18 cellular contexts compared by ENCODE assay signal in the genomic region with DNA sequence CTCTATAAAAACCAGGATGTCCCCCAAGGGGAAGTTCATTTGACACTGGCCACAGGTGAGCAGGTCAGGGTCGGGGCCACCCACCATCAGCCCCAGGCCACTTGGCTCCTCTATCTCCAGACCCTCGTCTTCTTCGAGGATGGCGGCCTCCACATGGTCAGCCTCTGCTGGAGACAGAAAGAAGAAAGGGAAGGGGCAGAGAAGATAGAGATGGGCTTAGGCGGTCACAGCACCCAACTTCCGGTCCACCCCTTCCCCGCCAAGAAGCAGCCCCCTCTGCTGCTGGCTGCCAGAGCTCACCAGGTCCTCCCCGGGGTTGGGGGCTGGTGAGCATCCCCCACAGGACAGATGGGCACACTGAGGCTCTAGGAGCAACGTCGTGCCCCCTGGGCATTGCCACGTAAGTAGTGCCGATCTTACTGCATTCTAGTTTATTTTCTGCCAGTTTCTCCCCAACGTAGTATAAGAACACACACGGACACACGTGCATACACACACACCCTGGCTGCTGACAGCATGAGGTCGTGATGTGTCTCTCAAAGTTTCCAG. TPM values are rescaled to one million over a fixed set of nuclear protein-coding genes. Genes with fewer than 3 reads are reported as not detected.
A peak's percentile ranks its signal among the peaks of the same experiment; 100 is the strongest.
DNase-seq lines count a peak whose midpoint lies in the region; ATAC-seq and TF ChIP-seq lines count a peak whose summit lies in the region.
"Had no signal": no experiment of that assay in that cellular context is flagged by ENCODE, and none has a peak within 500 bp of the region (broad histone marks: within the 10 kb centered on the region; RNA-seq: fewer than 3 reads in every experiment).

No MANE protein-coding gene starts in this region.

- H3K4me1 ChIP-seq in GM23338 (ENCODE audit: insufficient read depth), result peaks cover 72% of the 10 kb centered on the region
- H3K4me1 ChIP-seq: upper lobe of left lung had no signal

- H3K79me2 ChIP-seq in GM23338 (replicated peaks; ENCODE audit: insufficient read depth), result peaks cover 97% of the 10 kb centered on the region

- H3K4me1 Mint-ChIP-seq in GM23338 (peaks cover 72% of the 10 kb centered on the region), T-helper 17 cell (peaks cover 80% of the 10 kb centered on the region), nephron (peaks cover 55% of the 10 kb centered on the region)
- H3K4me1 Mint-ChIP-seq in activated naive CD8-positive, alpha-beta T cell treated with anti-CD3 and anti-CD28 coated beads, Interleukin-2, amount 50 U/mL, for 24 hours, result peaks cover 95% of the 10 kb centered on the region

- H3K4me3 ChIP-seq in GM23338, result no peak overlapping the region
- H3K4me3 ChIP-seq: BLaER1 treated with 17β-estradiol and CSF1 and Interleukin-3, amounts not matched to agents 10 nM and 100 nM; upper lobe of left lung had no signal

- peak overlapping the region; percentile 47; the same call in 1 of the 2 replicates for H3K27ac Mint-ChIP-seq in GM23338
- H3K27ac Mint-ChIP-seq in T-helper 17 cell, result peak overlapping the region; percentile 100
- H3K27ac Mint-ChIP-seq in activated naive CD8-positive, alpha-beta T cell treated with anti-CD3 and anti-CD28 coated beads, Interleukin-2, amount 50 U/mL, for 24 hours, result peak overlapping the region; percentile 94
- H3K27ac Mint-ChIP-seq in nephron, result peak overlapping the region; percentile 49 to 77 (median 76)
- H3K27ac Mint-ChIP-seq: HFFc6 had no signal

- no peaks in the 10 kb centered on the region for H3K27me3 ChIP-seq in GM23338 (ENCODE audit: insufficient read depth)
- H3K27me3 ChIP-seq: upper lobe of left lung had no signal

- H3K9me2 ChIP-seq in GM23338 (ENCODE audit: insufficient read depth), result no peaks in the 10 kb centered on the region

- H3K4me2 ChIP-seq in GM23338, result peak overlapping the region; percentile 53; the same call in 1 of the 2 replicates
- H3K4me2 ChIP-seq: BLaER1 treated with 17β-estradiol and CSF1 and Interleukin-3, amounts not matched to agents 10 nM and 100 nM had no signal

- H3K9me3 ChIP-seq in T-helper 17 cell (ENCODE audit: control insufficient read depth, low read length, poor library complexity, severe bottlenecking), result no peaks in the 10 kb centered on the region
- H3K9me3 ChIP-seq: BLaER1 treated with 17β-estradiol and CSF1 and Interleukin-3, amounts not matched to agents 10 nM and 100 nM; upper lobe of left lung had no signal

- H3K4me3 Mint-ChIP-seq in GM23338, result peak overlapping the region; percentile 23
- H3K4me3 Mint-ChIP-seq in T-helper 17 cell, result peak overlapping the region; percentile 97
- H3K4me3 Mint-ChIP-seq in activated naive CD8-positive, alpha-beta T cell treated with anti-CD3 and anti-CD28 coated beads, Interleukin-2, amount 50 U/mL, for 24 hours, result peak overlapping the region; percentile 85
- peak overlapping the region in 1 of 3 experiments; percentile 35 for H3K4me3 Mint-ChIP-seq in nephron

- H3K27me3 Mint-ChIP-seq in GM23338 (ENCODE audit: insufficient read depth, low read depth, poor library complexity), result no peaks in the 10 kb centered on the region
- no peaks in the 10 kb centered on the region for H3K27me3 Mint-ChIP-seq in T-helper 17 cell
- peaks cover under 1% of the 10 kb centered on the region for H3K27me3 Mint-ChIP-seq in activated naive CD8-positive, alpha-beta T cell treated with anti-CD3 and anti-CD28 coated beads, Interleukin-2, amount 50 U/mL, for 24 hours
- H3K27me3 Mint-ChIP-seq in nephron (ENCODE audit: low read depth), result peaks cover 79% of the 10 kb centered on the region

- H2AFZ ChIP-seq in GM23338, result no peak overlapping the region

- no peak overlapping the region; the same call in 1 of the 2 replicates for H3K27ac ChIP-seq in GM23338 (ENCODE audit: low read depth)
- H3K27ac ChIP-seq: BLaER1 treated with 17β-estradiol and CSF1 and Interleukin-3, amounts not matched to agents 10 nM and 100 nM; epithelial cell of prostate had no signal

- H3F3A ChIP-seq in GM23338 (replicated peaks; ENCODE audit: low read depth), result 0 out of 2 replicates have a peak, but pooled peaks cover 4% of the 10 kb centered on the region

- no peaks in the 10 kb centered on the region for H3K9me3 Mint-ChIP-seq in GM23338
- H3K9me3 Mint-ChIP-seq in activated naive CD8-positive, alpha-beta T cell treated with anti-CD3 and anti-CD28 coated beads, Interleukin-2, amount 50 U/mL, for 24 hours, result no peaks in the 10 kb centered on the region
- no peaks in the 10 kb centered on the region for H3K9me3 Mint-ChIP-seq in nephron
- H3K9me3 Mint-ChIP-seq: HFFc6 had no signal

- no peaks in the 10 kb centered on the region for H4K20me1 ChIP-seq in GM23338 (replicated peaks; ENCODE audit: insufficient read depth)

- TF ChIP-seq CTCF in GM23338 (conservative IDR thresholded peaks at IDR 0.05; ENCODE audit: low read depth in 2 of 2), result no peak
- TF ChIP-seq CTCF in nephron (IDR thresholded peaks at IDR 0.05; ENCODE audit: unreplicated experiment in 3 of 3), result no peak
- TF ChIP-seq CTCF in GM10266 (IDR thresholded peaks at IDR 0.05; ENCODE audit: control insufficient read depth, insufficient read depth, low read depth, missing control alignments), result no peak

- no peak for DNase-seq in GM23338 (ENCODE audit: low spot score)
- peak in 1 of 3 donors; percentile 5 for DNase-seq in T-helper 17 cell
- no peak for DNase-seq in activated naive CD8-positive, alpha-beta T cell treated with anti-CD3 and anti-CD28 coated beads, Interleukin-2, amount 50 U/mL, for 24 hours
- no peak for DNase-seq in NCI-H187 (lab: John Stamatoyannopoulos, UW)
- DNase-seq in GM10266 (ENCODE audit: extremely low spot score), result no peak
- DNase-seq in NCI-H526 (lab: John Stamatoyannopoulos, UW), result no peak
- no peak for DNase-seq in SW480 (ENCODE audit: low spot score)
- DNase-seq: activated CD4-positive, CD25-positive, alpha-beta regulatory T cell treated with anti-CD3 and anti-CD28 coated beads, Interleukin-2, amount 50 U/mL, for 72 hours; HFFc6; KG1; kidney glomerular epithelial cell; NCI-H1417 treated with DMSO at 0.1 percent for 48 hours; NCI-H510A treated with DMSO at 0.1 percent for 48 hours had no signal

- H3K36me3 Mint-ChIP-seq in GM23338 (ENCODE audit: low read depth), result peaks cover 8% of the 10 kb centered on the region; the same call in 1 of the 3 replicates
- peaks cover 10% of the 10 kb centered on the region for H3K36me3 Mint-ChIP-seq in T-helper 17 cell (ENCODE audit: low read depth)
- H3K36me3 Mint-ChIP-seq in activated naive CD8-positive, alpha-beta T cell treated with anti-CD3 and anti-CD28 coated beads, Interleukin-2, amount 50 U/mL, for 24 hours (ENCODE audit: low read depth), result peaks cover 25% of the 10 kb centered on the region
- no peaks in the 10 kb centered on the region for H3K36me3 Mint-ChIP-seq in nephron (ENCODE audit: low read depth)

- no peaks in the 10 kb centered on the region for H3K36me3 ChIP-seq in GM23338 (ENCODE audit: insufficient read depth)
- H3K36me3 ChIP-seq: upper lobe of left lung had no signal

- no peak for ATAC-seq in GM23338
- no peak for ATAC-seq in T-helper 17 cell
- no peak for ATAC-seq in activated naive CD8-positive, alpha-beta T cell treated with anti-CD3 and anti-CD28 coated beads, Interleukin-2, amount 50 U/mL, for 24 hours
- ATAC-seq: Panc1 had no signal

RNA-seq across cellular contexts. Expression of a gene that starts 14.2 kb away (rescaled TPM):
- total RNA-seq in GM23338 (2014; rRNA removed; shearing (Covaris generic)), result 5.6 and 6.7 TPM in 2 replicates
- 2.4 and 2.7 TPM in 2 replicates for polyA plus RNA-seq in GM23338 (2016; fragmentation: Nextera tagmentation; extraction: Ambion mirVana)
- 100 to 1,000 TPM; 167 to 174 TPM for total RNA-seq in T-helper 17 cell

Comparison
In these comparisons a context has a peak if more than half of its experiments do, and no peak if none do; other contexts are left out.
1. H3K27ac Mint-ChIP-seq: peak in every context shown above with its lines; median percentile 100 in T-helper 17 cell; 94 in activated naive CD8-positive, alpha-beta T cell treated with anti-CD3 and anti-CD28 coated beads, Interleukin-2, amount 50 U/mL, for 24 hours; 76 in nephron; 47 in GM23338.
2. RNA of a gene that starts 14.2 kb away (total RNA-seq): 167 to 174 TPM in T-helper 17 cell; 5.6 to 6.7 TPM in GM23338; every median in the first group is over 10 times any median in the second.